9 cellular contexts compared by ENCODE assay signal in genomic region chr15:88649753-88650551, GRCh38. TPM values are rescaled to one million over a fixed set of nuclear protein-coding genes. Genes with fewer than 3 reads are reported as not detected.
DNase-seq lines count a peak whose midpoint lies in the region; ATAC-seq and TF ChIP-seq lines count a peak whose summit lies in the region.
"Had no signal": no experiment of that assay in that cellular context is flagged by ENCODE, and none has a peak within 500 bp of the region (broad histone marks: within the 10 kb centered on the region; RNA-seq: fewer than 3 reads in every experiment).

No MANE protein-coding gene starts in this region.

- H3K4me2 ChIP-seq in SK-N-SH, result no peak overlapping the region

- no peak overlapping the region for H3K4me3 ChIP-seq in heart left ventricle
- no peak overlapping the region for H3K4me3 ChIP-seq in brain microvascular endothelial cell (ENCODE audit: low read depth, low read length)
- peak overlapping the region; percentile 23 for H3K4me3 ChIP-seq in naive thymus-derived CD4-positive, alpha-beta T cell (ENCODE audit: low read length)
- no peak overlapping the region for H3K4me3 ChIP-seq in upper lobe of left lung
- H3K4me3 ChIP-seq in SK-N-SH (ENCODE audit: low read depth in 2 of 2, low read length in 1 of 2), result no peak overlapping the region

- H3K27ac ChIP-seq in heart left ventricle (peak overlapping the region in 11 of 12 donors; percentile 36 to 89 (median 62)), brain microvascular endothelial cell (peak overlapping the region; percentile 86), upper lobe of left lung (peak overlapping the region; percentile 77 to 92 (median 84)), SK-N-SH (ENCODE audit: low read depth in 2 of 2, low read length in 1 of 2) (peak overlapping the region in 1 of 2 experiments; percentile 76; a peak in 1 of 4 replicates)
- H3K27ac ChIP-seq in naive thymus-derived CD4-positive, alpha-beta T cell (ENCODE audit: low read depth, low read length), result peak overlapping the region; percentile 76
- H3K27ac ChIP-seq: C4-2B had no signal

- CTCF ChIA-PET in naive thymus-derived CD4-positive, alpha-beta T cell (lab: Charles Lee), result interaction anchor here (1.0 to 1.5 kb wide), 2 partner anchors 11 to 26 kb away, joined by 4 to 6 read pairs; partner anchors contain the start of gene ISG20
- CTCF ChIA-PET in SK-N-SH (lab: Yijun Ruan, JAX), result interaction anchor here (1.0 kb wide), 1 partner anchor 10 kb away, joined by 3 read pairs; no protein-coding TSS in a partner anchor

- H3K4me1 ChIP-seq in heart left ventricle (peaks cover 7 to 28% (median 18%) of the 10 kb centered on the region in 12 donors), upper lobe of left lung (peaks cover 27 to 30% (median 30%) of the 10 kb centered on the region in 4 donors), SK-N-SH (ENCODE audit: control insufficient read depth in 1 of 2, insufficient read depth in 2 of 2, low read depth in 1 of 2, low read length in 1 of 2) (peaks cover 6 to 31% of the 10 kb centered on the region in 2 experiments; a peak in 2 of 4 replicates)
- peaks cover 34 to 86% of the 10 kb centered on the region in 2 donors for H3K4me1 ChIP-seq in naive thymus-derived CD4-positive, alpha-beta T cell (ENCODE audit: control insufficient read depth in 2 of 2, insufficient read depth in 2 of 2, low read length in 2 of 2)

- in situ Hi-C loops in brain microvascular endothelial cell (cut with HindIII; ENCODE audit: low pct_ligation_motif_present, low sequenced_read_pairs), result loop anchor here (25.0 kb wide), 1 partner anchor 162 kb away; the partner anchor contains the start of gene ACAN

- no peak for TF ChIP-seq RAD21 in SK-N-SH (IDR thresholded peaks at IDR 0.05; ENCODE audit: low read length)

- no peaks in the 10 kb centered on the region for H3K27me3 Mint-ChIP-seq in naive thymus-derived CD4-positive, alpha-beta T cell

- peaks cover 5% of the 10 kb centered on the region for H3F3A ChIP-seq in SK-N-SH (replicated peaks; ENCODE audit: insufficient read depth)

- TF ChIP-seq CTCF in heart left ventricle (IDR thresholded peaks at IDR 0.05) (no peak), brain microvascular endothelial cell (IDR thresholded peaks at IDR 0.05; ENCODE audit: low read depth, low read length, missing control alignments) (no peak), upper lobe of left lung (IDR thresholded peaks at IDR 0.05) (no peak), SK-N-SH (IDR thresholded peaks at IDR 0.05) (no peak)

- H2AFZ ChIP-seq in SK-N-SH (ENCODE audit: low read depth), result no peak overlapping the region

- H3K4me3 Mint-ChIP-seq in naive thymus-derived CD4-positive, alpha-beta T cell, result peak overlapping the region; percentile 73 to 94 (median 83)

- intact Hi-C loops in heart left ventricle (cut with DNase I), result loop anchor here in 2 of 10 donors (10.0 kb wide), 1 partner anchor 245 kb away; the partner anchor contains the start of gene HAPLN3 (in 2 of the 2)
- intact Hi-C loops in Right ventricle myocardium superior (cut with DNase I), result no loop called here
- intact Hi-C loops in naive thymus-derived CD4-positive, alpha-beta T cell (cut with micrococcal nuclease), result loop anchor here in 1 of 2 donors (1.0 kb wide), 1 partner anchor 12 kb away; no protein-coding TSS in a partner anchor

- H3K9me3 ChIP-seq in heart left ventricle (no peaks in the 10 kb centered on the region), upper lobe of left lung (no peaks in the 10 kb centered on the region), SK-N-SH (no peaks in the 10 kb centered on the region)
- H3K9me3 ChIP-seq in naive thymus-derived CD4-positive, alpha-beta T cell (ENCODE audit: control insufficient read depth in 2 of 3, low read length in 3 of 3), result no peaks in the 10 kb centered on the region

- no peak for TF ChIP-seq POLR2A in heart left ventricle (IDR thresholded peaks at IDR 0.05)
- TF ChIP-seq POLR2A in upper lobe of left lung (IDR thresholded peaks at IDR 0.05), result no peak

- H3K9me2 ChIP-seq in SK-N-SH, result no peaks in the 10 kb centered on the region

- POLR2A ChIA-PET in naive thymus-derived CD4-positive, alpha-beta T cell (lab: Charles Lee), result interaction anchor here (1.0 to 3.7 kb wide), 6 partner anchors 9 to 25 kb away, joined by 4 to 19 read pairs (median 9); no protein-coding TSS in a partner anchor
- POLR2A ChIA-PET in SK-N-SH (lab: Yijun Ruan, JAX), result no interaction called here

- ATAC-seq in heart left ventricle (peak in 2 of 4 donors; percentile 2 to 10), Right ventricle myocardium superior (ENCODE audit: poor library complexity) (no peak), upper lobe of left lung (ENCODE audit: low FRiP score in 2 of 2) (peak in 1 of 2 donors; percentile 4), HG02973 (IDR thresholded peaks at IDR 0.05; ENCODE audit: unreplicated experiment) (no peak)
- ATAC-seq in naive thymus-derived CD4-positive, alpha-beta T cell, result no peak

- no peaks in the 10 kb centered on the region for H3K9me3 Mint-ChIP-seq in naive thymus-derived CD4-positive, alpha-beta T cell

- no peak for DNase-seq in heart left ventricle
- no peak for DNase-seq in Right ventricle myocardium superior
- no peak for DNase-seq in brain microvascular endothelial cell
- DNase-seq in naive thymus-derived CD4-positive, alpha-beta T cell, result peak in 1 of 9 donors; percentile 13
- DNase-seq in upper lobe of left lung, result peak in 1 of 2 donors; percentile 20
- DNase-seq in SK-N-SH, result no peak
- DNase-seq in NCI-H748 treated with DMSO at 0.1 percent for 48 hours (lab: John Stamatoyannopoulos, UW), result no peak

- H3K27me3 ChIP-seq in heart left ventricle (no peaks in the 10 kb centered on the region), brain microvascular endothelial cell (replicated peaks) (no peaks in the 10 kb centered on the region), upper lobe of left lung (no peaks in the 10 kb centered on the region), SK-N-SH (ENCODE audit: insufficient read depth) (no peaks in the 10 kb centered on the region)
- no peaks in the 10 kb centered on the region for H3K27me3 ChIP-seq in naive thymus-derived CD4-positive, alpha-beta T cell (ENCODE audit: control insufficient read depth in 2 of 2, insufficient read depth in 2 of 2, low read length in 2 of 2)

- TF ChIP-seq EP300 in upper lobe of left lung (IDR thresholded peaks at IDR 0.05), result no peak
- TF ChIP-seq EP300 in SK-N-SH (IDR thresholded peaks at IDR 0.05; ENCODE audit: borderline replicate concordance in 1 of 2, low read depth in 1 of 2, low read length in 1 of 2), result no peak

- H3K36me3 ChIP-seq in heart left ventricle (peaks cover 0 to 3% (median 0%) of the 10 kb centered on the region in 9 donors), brain microvascular endothelial cell (replicated peaks) (no peaks in the 10 kb centered on the region), upper lobe of left lung (peaks cover 0 to 24% (median 1%) of the 10 kb centered on the region in 4 donors), SK-N-SH (replicated peaks in 1 of 2; ENCODE audit: control insufficient read depth in 1 of 2, insufficient read depth in 2 of 2, low read length in 1 of 2) (no peaks in the 10 kb centered on the region)
- H3K36me3 ChIP-seq in naive thymus-derived CD4-positive, alpha-beta T cell (ENCODE audit: control insufficient read depth in 2 of 3, insufficient read depth in 3 of 3, low read length in 3 of 3), result peaks cover 0 to 19% (median 12%) of the 10 kb centered on the region in 3 experiments

- H4K20me1 ChIP-seq in SK-N-SH (ENCODE audit: insufficient read depth), result no peaks in the 10 kb centered on the region

- no peaks in the 10 kb centered on the region for H3K79me2 ChIP-seq in SK-N-SH (ENCODE audit: insufficient read depth)

- WGBS in heart left ventricle, 4 donors, result 74 to 85% (median 83%) methylated on average over 15 to 23 of the region's 23 CpGs
- 78 to 88% methylated on average over 12 to 22 of the region's 23 CpGs for WGBS in upper lobe of left lung, 2 donors
- whole genome bisulfite sequencing in SK-N-SH (ENCODE audit: low lambda C conversion rate), result 85% methylated on average over 21 of the region's 23 CpGs

- no peak overlapping the region for H3K9ac ChIP-seq in SK-N-SH

- peak overlapping the region; percentile 92 to 99 (median 97) for H3K27ac Mint-ChIP-seq in naive thymus-derived CD4-positive, alpha-beta T cell

- H3K4me1 Mint-ChIP-seq in naive thymus-derived CD4-positive, alpha-beta T cell, result peaks cover 57 to 96% (median 89%) of the 10 kb centered on the region in 7 donors

- H3K36me3 Mint-ChIP-seq in naive thymus-derived CD4-positive, alpha-beta T cell, result peaks cover 12 to 36% (median 22%) of the 10 kb centered on the region in 5 donors

TF ChIP-seq in SK-N-SH, 30 proteins besides CTCF, POLR2A, EP300 and RAD21:
- TF ChIP-seq FOXJ3 (CRISPR knock-in tag; IDR thresholded peaks at IDR 0.05), result no peak
- TF ChIP-seq SMC3 (IDR thresholded peaks at IDR 0.05; ENCODE audit: low read depth, low read length), result no peak
- no peak for TF ChIP-seq FOXM1 (IDR thresholded peaks at IDR 0.05; ENCODE audit: low read depth)
- TF ChIP-seq CHD2 (IDR thresholded peaks at IDR 0.05; ENCODE audit: low read length, partially characterized antibody), result no peak
- TF ChIP-seq GABPA (IDR thresholded peaks at IDR 0.05; ENCODE audit: low read depth), result no peak
- no peak for TF ChIP-seq MEF2A (IDR thresholded peaks at IDR 0.05; ENCODE audit: borderline replicate concordance, low read depth)
- no peak for TF ChIP-seq YY1 (IDR thresholded peaks at IDR 0.05; ENCODE audit: low read depth)

RNA-seq across cellular contexts. Expression of gene ISG20, which starts 11.1 kb away (rescaled TPM):
- total RNA-seq in heart left ventricle (10 to 100 TPM in 2 of 9 donors, 1 to 10 TPM in 7; 1.5 to 24.2 (median 4.9) TPM), Right ventricle myocardium superior (2.5 TPM), upper lobe of left lung (100 to 1,000 TPM in 1 of 6 donors, 10 to 100 TPM in 5; 41.3 to 119 (median 67.0) TPM)
- polyA plus RNA-seq in heart left ventricle (10 to 100 TPM in 1 of 2 donors, 1 to 10 TPM in 1; 3.1 to 10.3 TPM), SK-N-SH (2012; rRNA removed) (2.0 TPM in 2 replicates)
- 100 to 1,000 TPM in 4 of 5 experiments, 10 to 100 TPM in 1; 92.5 to 160 (median 149) TPM for total RNA-seq in naive thymus-derived CD4-positive, alpha-beta T cell
- polyA plus RNA-seq in naive thymus-derived CD4-positive, alpha-beta T cell, result 100 to 1,000 TPM; 344 to 415 TPM
- 1.0 and 1.7 TPM in 2 replicates for polyA plus RNA-seq in SK-N-SH (2012; cell fraction: cytosol; rRNA removed)
- 5.9 and 8.0 TPM in 2 replicates for polyA plus RNA-seq in SK-N-SH (2012; cell fraction: nucleus; rRNA removed)

RNA-seq across cellular contexts. Expression of gene AEN, which starts 28.8 kb away (rescaled TPM):
- total RNA-seq in heart left ventricle (10 to 100 TPM in 2 of 9 donors, 1 to 10 TPM in 7; 4.5 to 11.9 (median 6.6) TPM), Right ventricle myocardium superior (10.0 TPM), upper lobe of left lung (10 to 100 TPM in 5 of 6 donors, 1 to 10 TPM in 1; 7.5 to 37.6 (median 18.4) TPM)
- polyA plus RNA-seq in heart left ventricle (10 to 100 TPM in 1 of 2 donors, 1 to 10 TPM in 1; 3.8 to 21.8 TPM), SK-N-SH (2012; rRNA removed) (46.4 and 65.2 TPM in 2 replicates)
- 10 to 100 TPM; 29.6 to 52.1 (median 44.2) TPM for total RNA-seq in naive thymus-derived CD4-positive, alpha-beta T cell
- polyA plus RNA-seq in naive thymus-derived CD4-positive, alpha-beta T cell, result 10 to 100 TPM; 20.2 to 31.7 TPM
- polyA plus RNA-seq in SK-N-SH (2012; cell fraction: cytosol; rRNA removed), result 20.2 and 29.7 TPM in 2 replicates
- 119 and 136 TPM in 2 replicates for polyA plus RNA-seq in SK-N-SH (2012; cell fraction: nucleus; rRNA removed)
